In the genomic region with DNA sequence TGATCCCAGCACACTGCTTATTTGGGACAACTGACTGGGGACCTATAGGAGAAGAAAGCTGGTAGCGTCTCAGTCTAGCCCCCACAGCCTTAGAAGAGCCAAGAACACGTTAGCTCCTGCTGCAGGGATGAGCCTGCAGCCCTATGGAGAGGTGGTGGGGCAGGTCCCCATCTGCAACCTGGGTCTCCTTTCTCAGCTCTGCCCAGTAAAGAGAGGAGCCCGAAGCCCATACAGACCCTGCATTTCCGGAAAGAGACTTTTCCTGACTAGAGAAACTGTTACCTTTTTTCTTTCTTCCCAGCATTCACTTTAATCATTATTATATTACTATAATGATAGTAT, we compare ENCODE assay signal across 9 cellular contexts. TPM values are rescaled to one million over a fixed set of nuclear protein-coding genes. Genes with fewer than 3 reads are reported as not detected.
DNase-seq lines count a peak whose midpoint lies in the region; ATAC-seq and TF ChIP-seq lines count a peak whose summit lies in the region.
"Had no signal": no experiment of that assay in that cellular context is flagged by ENCODE, and none has a peak within 500 bp of the region (broad histone marks: within the 10 kb centered on the region; RNA-seq: fewer than 3 reads in every experiment).

No MANE protein-coding gene starts in this region.

- H3K27ac Mint-ChIP-seq in glutamatergic neuron (ENCODE audit: unreplicated experiment) = peak overlapping the region; percentile 90

- H3K4me3 ChIP-seq in AG04449 (ENCODE audit: low read depth, low read length) = peak overlapping the region; percentile 99
- H3K4me3 ChIP-seq in skin epidermis = peak overlapping the region; percentile 56 to 88 (median 73)

- peaks cover 9% of the 10 kb centered on the region for H3K9me3 Mint-ChIP-seq in glutamatergic neuron (ENCODE audit: unreplicated experiment)

- H3K27me3 Mint-ChIP-seq in glutamatergic neuron (ENCODE audit: unreplicated experiment) = peaks cover 2% of the 10 kb centered on the region

- H3K4me1 Mint-ChIP-seq in glutamatergic neuron (ENCODE audit: low read depth, unreplicated experiment) = peaks cover 6% of the 10 kb centered on the region

- POLR2A ChIA-PET in AG04449 (lab: Yijun Ruan, JAX) = no interaction called here

- peak; percentile 15 for ATAC-seq in GM21723 (IDR thresholded peaks at IDR 0.05; ENCODE audit: unreplicated experiment)
- ATAC-seq in SK-N-SH treated with all-trans-retinoic acid at 6 μM for 48 hours = peak; percentile 50

- H3K27ac ChIP-seq in skin epidermis = peak overlapping the region; percentile 59 to 98 (median 90)

- CTCF ChIA-PET in AG04449 (lab: Yijun Ruan, JAX) = interaction anchor here (0.9 to 7.5 kb wide), 4 partner anchors 10 to 53 kb away, joined by 3 to 43 read pairs (median 4); no protein-coding TSS in a partner anchor

- TF ChIP-seq CTCF in AG04449 (IDR thresholded peaks at IDR 0.05; ENCODE audit: insufficient read depth, low read length, missing control alignments) (no peak), glutamatergic neuron (IDR thresholded peaks at IDR 0.05; ENCODE audit: partially characterized antibody, unreplicated experiment) (no peak)

- no peaks in the 10 kb centered on the region for H3K36me3 Mint-ChIP-seq in glutamatergic neuron (ENCODE audit: unreplicated experiment)

- no peak for DNase-seq in AG04449 (ENCODE audit: low read depth, low spot score)
- no peak for DNase-seq in glutamatergic neuron
- DNase-seq in NCI-H2029 treated with DMSO at 0.1 percent for 48 hours (lab: John Stamatoyannopoulos, UW) = no peak
- no peak for DNase-seq in NCI-H446 (lab: John Stamatoyannopoulos, UW)
- DNase-seq in hepatic stellate cell (ENCODE audit: low spot score) = no peak

- peak overlapping the region; percentile 89 for H3K4me3 Mint-ChIP-seq in glutamatergic neuron (ENCODE audit: unreplicated experiment)

TF ChIP-seq in SK-N-SH treated with all-trans-retinoic acid at 6 μM for 48 hours, 23 proteins besides CTCF, POLR2A, EP300 and RAD21:
- TF ChIP-seq BACH2 (CRISPR knock-in tag; IDR thresholded peaks at IDR 0.05; ENCODE audit: borderline replicate concordance) = no peak
- TF ChIP-seq, protein P1, sequence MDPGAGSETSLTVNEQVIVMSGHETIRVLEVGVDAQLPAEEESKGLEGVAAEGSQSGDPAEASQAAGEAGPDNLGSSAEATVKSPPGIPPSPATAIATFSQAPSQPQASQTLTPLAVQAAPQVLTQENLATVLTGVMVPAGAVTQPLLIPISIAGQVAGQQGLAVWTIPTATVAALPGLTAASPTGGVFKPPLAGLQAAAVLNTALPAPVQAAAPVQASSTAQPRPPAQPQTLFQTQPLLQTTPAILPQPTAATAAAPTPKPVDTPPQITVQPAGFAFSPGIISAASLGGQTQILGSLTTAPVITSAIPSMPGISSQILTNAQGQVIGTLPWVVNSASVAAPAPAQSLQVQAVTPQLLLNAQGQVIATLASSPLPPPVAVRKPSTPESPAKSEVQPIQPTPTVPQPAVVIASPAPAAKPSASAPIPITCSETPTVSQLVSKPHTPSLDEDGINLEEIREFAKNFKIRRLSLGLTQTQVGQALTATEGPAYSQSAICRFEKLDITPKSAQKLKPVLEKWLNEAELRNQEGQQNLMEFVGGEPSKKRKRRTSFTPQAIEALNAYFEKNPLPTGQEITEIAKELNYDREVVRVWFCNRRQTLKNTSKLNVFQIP (CRISPR knock-in tag; IDR thresholded peaks at IDR 0.05; ENCODE audit: borderline replicate concordance, low read depth) = no peak
- TF ChIP-seq TOX (CRISPR knock-in tag; IDR thresholded peaks at IDR 0.05; ENCODE audit: borderline replicate concordance) = no peak
- TF ChIP-seq CSDC2 (CRISPR knock-in tag; IDR thresholded peaks at IDR 0.05) = no peak
- no peak for TF ChIP-seq ZNF565 (CRISPR knock-in tag; conservative IDR thresholded peaks at IDR 0.05; ENCODE audit: low read depth)
- no peak for TF ChIP-seq SNAI2 (CRISPR knock-in tag; IDR thresholded peaks at IDR 0.05)
- TF ChIP-seq ZFP3 (CRISPR knock-in tag; IDR thresholded peaks at IDR 0.05) = no peak
- no peak for TF ChIP-seq ZNF70 (CRISPR knock-in tag; IDR thresholded peaks at IDR 0.05)
- TF ChIP-seq ZNF8 (CRISPR knock-in tag; IDR thresholded peaks at IDR 0.05) = no peak
- no peak for TF ChIP-seq ARNTL (CRISPR knock-in tag; IDR thresholded peaks at IDR 0.05; ENCODE audit: borderline replicate concordance, low read depth)
- TF ChIP-seq ZC3H10 (CRISPR knock-in tag; IDR thresholded peaks at IDR 0.05) = no peak
- TF ChIP-seq ZFP30 (CRISPR knock-in tag; IDR thresholded peaks at IDR 0.05) = no peak
- TF ChIP-seq GLIS3 (CRISPR knock-in tag; IDR thresholded peaks at IDR 0.05) = no peak
- TF ChIP-seq, protein P2, sequence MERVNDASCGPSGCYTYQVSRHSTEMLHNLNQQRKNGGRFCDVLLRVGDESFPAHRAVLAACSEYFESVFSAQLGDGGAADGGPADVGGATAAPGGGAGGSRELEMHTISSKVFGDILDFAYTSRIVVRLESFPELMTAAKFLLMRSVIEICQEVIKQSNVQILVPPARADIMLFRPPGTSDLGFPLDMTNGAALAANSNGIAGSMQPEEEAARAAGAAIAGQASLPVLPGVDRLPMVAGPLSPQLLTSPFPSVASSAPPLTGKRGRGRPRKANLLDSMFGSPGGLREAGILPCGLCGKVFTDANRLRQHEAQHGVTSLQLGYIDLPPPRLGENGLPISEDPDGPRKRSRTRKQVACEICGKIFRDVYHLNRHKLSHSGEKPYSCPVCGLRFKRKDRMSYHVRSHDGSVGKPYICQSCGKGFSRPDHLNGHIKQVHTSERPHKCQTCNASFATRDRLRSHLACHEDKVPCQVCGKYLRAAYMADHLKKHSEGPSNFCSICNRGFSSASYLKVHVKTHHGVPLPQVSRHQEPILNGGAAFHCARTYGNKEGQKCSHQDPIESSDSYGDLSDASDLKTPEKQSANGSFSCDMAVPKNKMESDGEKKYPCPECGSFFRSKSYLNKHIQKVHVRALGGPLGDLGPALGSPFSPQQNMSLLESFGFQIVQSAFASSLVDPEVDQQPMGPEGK (CRISPR knock-in tag; IDR thresholded peaks at IDR 0.05; ENCODE audit: borderline replicate concordance) = no peak

RNA-seq across cellular contexts. Expression of a gene that starts 0.8 kb away (rescaled TPM):
- 87.9 TPM for total RNA-seq in glutamatergic neuron (ENCODE audit: unreplicated experiment)

RNA-seq across cellular contexts. Expression of a gene that starts 32.0 kb away (rescaled TPM):
- not detected for total RNA-seq in glutamatergic neuron (ENCODE audit: unreplicated experiment)
- total RNA-seq: glomerular endothelial cell had no signal

RNA-seq across cellular contexts. Expression of a gene that starts 52.1 kb away (rescaled TPM):
- 70.9 TPM for total RNA-seq in glutamatergic neuron (ENCODE audit: unreplicated experiment)
